ENCODE assay signal across 17 cellular contexts in genomic region chr7:123719481-123719806, GRCh38. TPM values are rescaled to one million over a fixed set of nuclear protein-coding genes. Genes with fewer than 3 reads are reported as not detected.
DNase-seq lines count a peak whose midpoint lies in the region; ATAC-seq and TF ChIP-seq lines count a peak whose summit lies in the region.
"Had no signal": no experiment of that assay in that cellular context is flagged by ENCODE, and none has a peak within 500 bp of the region (broad histone marks: within the 10 kb centered on the region; RNA-seq: fewer than 3 reads in every experiment).

No MANE protein-coding gene starts in this region.

- TF ChIP-seq CTCF in fibroblast of the aortic adventitia (IDR thresholded peaks at IDR 0.05; ENCODE audit: insufficient read depth, low read length), result no peak

- peaks cover 10% of the 10 kb centered on the region for H3K36me3 Mint-ChIP-seq in activated CD8-positive, alpha-beta memory T cell treated with anti-CD3 and anti-CD28 coated beads, Interleukin-2, amount 10 ng/mL, durations not matched to agents 7 days and 5 days
- H3K36me3 Mint-ChIP-seq in stimulated activated naive B cell treated with anti-CD40 and anti-IgM and Interleukin-4, amounts not matched to agents 10 μg/mL and 1 μg/mL and 100 μg/mL, for 72 hours, result peaks cover 7 to 8% of the 10 kb centered on the region in 2 donors

- no peaks in the 10 kb centered on the region for H3K36me3 ChIP-seq in mesodermal cell (ENCODE audit: control insufficient read depth, insufficient read depth, low read length)
- H3K36me3 ChIP-seq: adrenal gland, gastrocnemius medialis had no signal

- H3K4me3 Mint-ChIP-seq in activated CD8-positive, alpha-beta memory T cell treated with anti-CD3 and anti-CD28 coated beads, Interleukin-2, amount 10 ng/mL, durations not matched to agents 7 days and 5 days, result no peak overlapping the region
- no peak overlapping the region for H3K4me3 Mint-ChIP-seq in stimulated activated naive B cell treated with anti-CD40 and anti-IgM and Interleukin-4, amounts not matched to agents 10 μg/mL and 1 μg/mL and 100 μg/mL, for 72 hours
- H3K4me3 Mint-ChIP-seq: memory B cell had no signal

- DNase-seq in activated CD8-positive, alpha-beta memory T cell treated with anti-CD3 and anti-CD28 coated beads, Interleukin-2, amount 10 ng/mL, durations not matched to agents 7 days and 5 days, result no peak
- DNase-seq in activated CD8-positive, alpha-beta memory T cell treated with anti-CD3 and anti-CD28 coated beads for 24 hours, result no peak
- peak; percentile 31 for DNase-seq in OCI-M2 (lab: John Stamatoyannopoulos, UW; ENCODE audit: unreplicated experiment)
- DNase-seq in fibroblast of the aortic adventitia (ENCODE audit: low read depth), result peak; percentile 31
- DNase-seq in stimulated activated naive B cell treated with anti-CD40 and anti-IgM and Interleukin-4, amounts not matched to agents 10 μg/mL and 1 μg/mL and 100 μg/mL, for 72 hours, result no peak
- DNase-seq in islet precursor cell, result no peak
- DNase-seq: gastrocnemius medialis; KBM-7; NCI-H1092 treated with DMSO at 0.1 percent for 48 hours; NCI-H82; stimulated activated CD4-positive, alpha-beta T cell treated with anti-CD3 and anti-CD28 coated beads, Interleukin-12 subunit alpha, Interleukin-12 subunit beta, amount 100 ng/mL, for 4 hours; stimulated activated naive CD4-positive, alpha-beta T cell treated with Interleukin-2 at 50 U/mL for 16 hours had no signal

- no peak overlapping the region for H3K4me3 ChIP-seq in fibroblast of the aortic adventitia (ENCODE audit: low read depth, low read length)
- H3K4me3 ChIP-seq in mesodermal cell (ENCODE audit: extremely low read depth, insufficient read depth, low read length, poor library complexity, severe bottlenecking), result no peak overlapping the region
- H3K4me3 ChIP-seq: A549, adrenal gland, gastrocnemius medialis had no signal

- CTCF ChIA-PET in activated CD8-positive, alpha-beta memory T cell treated with anti-CD3 and anti-CD28 coated beads, Interleukin-2, amount 10 ng/mL, durations not matched to agents 7 days and 5 days (lab: Charles Lee), result interaction anchor here (0.8 to 1.7 kb wide), 3 partner anchors 10 to 30 kb away, joined by 3 read pairs; partner anchors contain the start of gene WASL

- ATAC-seq in activated CD8-positive, alpha-beta memory T cell treated with anti-CD3 and anti-CD28 coated beads, Interleukin-2, amount 10 ng/mL, durations not matched to agents 7 days and 5 days, result peak; percentile 45
- ATAC-seq in stimulated activated naive B cell treated with anti-CD40 and anti-IgM and Interleukin-4, amounts not matched to agents 10 μg/mL and 1 μg/mL and 100 μg/mL, for 72 hours (replicated peaks), result no peak
- no peak for ATAC-seq in HG02678 (IDR thresholded peaks at IDR 0.05; ENCODE audit: unreplicated experiment)
- ATAC-seq: A549, gastrocnemius medialis had no signal

- H3K27ac Mint-ChIP-seq in activated CD8-positive, alpha-beta memory T cell treated with anti-CD3 and anti-CD28 coated beads, Interleukin-2, amount 10 ng/mL, durations not matched to agents 7 days and 5 days, result peak overlapping the region; percentile 71
- H3K27ac Mint-ChIP-seq in stimulated activated naive B cell treated with anti-CD40 and anti-IgM and Interleukin-4, amounts not matched to agents 10 μg/mL and 1 μg/mL and 100 μg/mL, for 72 hours, result no peak overlapping the region
- H3K27ac Mint-ChIP-seq: memory B cell had no signal

- H3K4me1 ChIP-seq in mesodermal cell (ENCODE audit: control insufficient read depth, insufficient read depth, low read length, poor library complexity, severe bottlenecking), result peaks cover 22% of the 10 kb centered on the region

- H3K9me3 Mint-ChIP-seq in activated CD8-positive, alpha-beta memory T cell treated with anti-CD3 and anti-CD28 coated beads, Interleukin-2, amount 10 ng/mL, durations not matched to agents 7 days and 5 days (ENCODE audit: low read depth), result no peaks in the 10 kb centered on the region
- no peaks in the 10 kb centered on the region for H3K9me3 Mint-ChIP-seq in stimulated activated naive B cell treated with anti-CD40 and anti-IgM and Interleukin-4, amounts not matched to agents 10 μg/mL and 1 μg/mL and 100 μg/mL, for 72 hours
- H3K9me3 Mint-ChIP-seq: memory B cell had no signal

- H3K27ac ChIP-seq in mesodermal cell (ENCODE audit: low read depth, low read length, severe bottlenecking), result peak overlapping the region; percentile 16
- H3K27ac ChIP-seq: gastrocnemius medialis had no signal

- peaks cover 36% of the 10 kb centered on the region for H3K4me1 Mint-ChIP-seq in activated CD8-positive, alpha-beta memory T cell treated with anti-CD3 and anti-CD28 coated beads, Interleukin-2, amount 10 ng/mL, durations not matched to agents 7 days and 5 days
- peaks cover 11 to 29% of the 10 kb centered on the region in 2 donors for H3K4me1 Mint-ChIP-seq in stimulated activated naive B cell treated with anti-CD40 and anti-IgM and Interleukin-4, amounts not matched to agents 10 μg/mL and 1 μg/mL and 100 μg/mL, for 72 hours

- no peaks in the 10 kb centered on the region for H3K9me3 ChIP-seq in mesodermal cell (ENCODE audit: control insufficient read depth, low read length)
- H3K9me3 ChIP-seq: A549, adrenal gland, gastrocnemius medialis had no signal

- H3K27me3 Mint-ChIP-seq in activated CD8-positive, alpha-beta memory T cell treated with anti-CD3 and anti-CD28 coated beads, Interleukin-2, amount 10 ng/mL, durations not matched to agents 7 days and 5 days, result no peaks in the 10 kb centered on the region
- no peaks in the 10 kb centered on the region for H3K27me3 Mint-ChIP-seq in stimulated activated naive B cell treated with anti-CD40 and anti-IgM and Interleukin-4, amounts not matched to agents 10 μg/mL and 1 μg/mL and 100 μg/mL, for 72 hours
- H3K27me3 Mint-ChIP-seq: memory B cell had no signal

RNA-seq across cellular contexts. Expression of gene WASL, which starts 29.4 kb away (rescaled TPM):
- total RNA-seq in activated CD8-positive, alpha-beta memory T cell treated with anti-CD3 and anti-CD28 coated beads, Interleukin-2, amount 10 ng/mL, durations not matched to agents 7 days and 5 days, result 1 to 10 TPM; 7.6 to 7.8 TPM
- total RNA-seq in fibroblast of the aortic adventitia (ENCODE audit: low replicate concordance), result 12.8 and 31.9 TPM in 2 replicates
- 37.4 TPM for polyA plus RNA-seq in mesodermal cell (2013, experiment 1 of 2)
- 40.0 TPM for polyA plus RNA-seq in mesodermal cell (2013, experiment 2 of 2)

Comparison
In these comparisons a context has a peak if more than half of its experiments do, and no peak if none do; other contexts are left out.
1. DNase-seq: peak in OCI-M2 (single experiment) and fibroblast of the aortic adventitia (single experiment); none in activated CD8-positive, alpha-beta memory T cell treated with anti-CD3 and anti-CD28 coated beads, Interleukin-2, amount 10 ng/mL, durations not matched to agents 7 days and 5 days (single experiment), activated CD8-positive, alpha-beta memory T cell treated with anti-CD3 and anti-CD28 coated beads for 24 hours (single experiment), stimulated activated naive B cell treated with anti-CD40 and anti-IgM and Interleukin-4, amounts not matched to agents 10 μg/mL and 1 μg/mL and 100 μg/mL, for 72 hours (single experiment) and islet precursor cell (single experiment).